In genomic region chrX:129981207-129981553, GRCh38 we compare ENCODE assay signal across 9 cellular contexts. TPM values are rescaled to one million over a fixed set of nuclear protein-coding genes. Genes with fewer than 3 reads are reported as not detected.
DNase-seq lines count a peak whose midpoint lies in the region; ATAC-seq and TF ChIP-seq lines count a peak whose summit lies in the region.
"Had no signal": no experiment of that assay in that cellular context is flagged by ENCODE, and none has a peak within 500 bp of the region (broad histone marks: within the 10 kb centered on the region; RNA-seq: fewer than 3 reads in every experiment).

No MANE protein-coding gene starts in this region.

- TF ChIP-seq CTCF in VCaP (conservative IDR thresholded peaks at IDR 0.05) = no peak
- TF ChIP-seq CTCF in thyroid gland (IDR thresholded peaks at IDR 0.05) = no peak
- TF ChIP-seq CTCF in type B pancreatic cell (conservative IDR thresholded peaks at IDR 0.05) = no peak

- no peaks in the 10 kb centered on the region for H3K27me3 ChIP-seq in thyroid gland

- H3K27ac Mint-ChIP-seq in activated naive CD4-positive, alpha-beta T cell treated with anti-CD3 and anti-CD28 coated beads, Interleukin-2, amount 50 U/mL, for 24 hours = peak overlapping the region; percentile 59
- H3K27ac Mint-ChIP-seq in type B pancreatic cell = no peak overlapping the region

- no peaks in the 10 kb centered on the region for H3K4me1 ChIP-seq in thyroid gland

- TF ChIP-seq POLR2A in thyroid gland (IDR thresholded peaks at IDR 0.05) = no peak

- H3K36me3 ChIP-seq in thyroid gland = no peaks in the 10 kb centered on the region

- H3K36me3 Mint-ChIP-seq in activated naive CD4-positive, alpha-beta T cell treated with anti-CD3 and anti-CD28 coated beads, Interleukin-2, amount 50 U/mL, for 24 hours = no peaks in the 10 kb centered on the region
- H3K36me3 Mint-ChIP-seq in type B pancreatic cell = no peaks in the 10 kb centered on the region

- no peaks in the 10 kb centered on the region for H3K9me3 Mint-ChIP-seq in activated naive CD4-positive, alpha-beta T cell treated with anti-CD3 and anti-CD28 coated beads, Interleukin-2, amount 50 U/mL, for 24 hours
- H3K9me3 Mint-ChIP-seq in type B pancreatic cell = no peaks in the 10 kb centered on the region

- no peak overlapping the region for H3K4me3 Mint-ChIP-seq in activated naive CD4-positive, alpha-beta T cell treated with anti-CD3 and anti-CD28 coated beads, Interleukin-2, amount 50 U/mL, for 24 hours
- H3K4me3 Mint-ChIP-seq in type B pancreatic cell = no peak overlapping the region

- ATAC-seq in HG03175 (IDR thresholded peaks at IDR 0.05; ENCODE audit: unreplicated experiment) = no peak

- peaks cover 13% of the 10 kb centered on the region for H3K4me1 Mint-ChIP-seq in activated naive CD4-positive, alpha-beta T cell treated with anti-CD3 and anti-CD28 coated beads, Interleukin-2, amount 50 U/mL, for 24 hours
- peaks cover 4% of the 10 kb centered on the region for H3K4me1 Mint-ChIP-seq in type B pancreatic cell (ENCODE audit: unreplicated experiment)

- no peak for DNase-seq in activated naive CD4-positive, alpha-beta T cell treated with Interleukin-2 at 50 U/mL for 16 hours
- DNase-seq in thyroid gland = no peak
- no peak for DNase-seq in type B pancreatic cell (ENCODE audit: extremely low spot score, unreplicated experiment)
- no peak for DNase-seq in activated effector memory CD4-positive, alpha-beta T cell treated with anti-CD3 and anti-CD28 coated beads, Interleukin-2, amount 50 U/mL, for 16 hours
- DNase-seq: NCI-H1105 had no signal

- H3K9me3 ChIP-seq in iPS-18c (ENCODE audit: control insufficient read depth, insufficient read depth, low read length) (peaks cover 6% of the 10 kb centered on the region), thyroid gland (no peaks in the 10 kb centered on the region)

- intact Hi-C loops in thyroid gland (cut with DNase I) = no loop called here

- H3K27me3 Mint-ChIP-seq in activated naive CD4-positive, alpha-beta T cell treated with anti-CD3 and anti-CD28 coated beads, Interleukin-2, amount 50 U/mL, for 24 hours = no peaks in the 10 kb centered on the region
- H3K27me3 Mint-ChIP-seq in type B pancreatic cell = no peaks in the 10 kb centered on the region

- 2 to 4% methylated on average over 11 to 17 of the region's 17 CpGs for WGBS in thyroid gland, 2 donors

- H3K27ac ChIP-seq in VCaP (peak overlapping the region; percentile 47; the same call in 1 of the 2 replicates), thyroid gland (peak overlapping the region in 1 of 3 donors; percentile 79)

- H3K4me3 ChIP-seq in iPS-18c (ENCODE audit: insufficient read depth, low read depth, low read length) (peak overlapping the region; percentile 47), thyroid gland (replicated peaks in 1 of 3) (peak overlapping the region in 2 of 3 donors; percentile 20 to 50)

RNA-seq across cellular contexts. Expression of gene BCORL1, which starts 1.3 kb away (rescaled TPM):
- 10 to 100 TPM in 1 of 4 donors, 1 to 10 TPM in 3; 4.7 to 12.0 (median 6.2) TPM for total RNA-seq in thyroid gland
- 20.9 and 24.0 TPM in 2 replicates for total RNA-seq in type B pancreatic cell (ENCODE audit: low replicate concordance)
